In genomic region chr14:94617366-94617941, GRCh38 we compare ENCODE assay signal across 31 cellular contexts. TPM values are rescaled to one million over a fixed set of nuclear protein-coding genes. Genes with fewer than 3 reads are reported as not detected.
A peak's percentile ranks its signal among the peaks of the same experiment; 100 is the strongest.
DNase-seq lines count a peak whose midpoint lies in the region; ATAC-seq, FAIRE-seq and TF ChIP-seq lines count a peak whose summit lies in the region.
"Had no signal": no experiment of that assay in that cellular context is flagged by ENCODE, and none has a peak within 500 bp of the region (broad histone marks: within the 10 kb centered on the region; RNA-seq: fewer than 3 reads in every experiment).

No MANE protein-coding gene starts in this region.

- no peak overlapping the region for H2AFZ ChIP-seq in HepG2 (ENCODE audit: low read length)

- no peak for TF ChIP-seq CTCF in Calu3 (IDR thresholded peaks at IDR 0.05; ENCODE audit: unreplicated experiment)
- TF ChIP-seq CTCF in HepG2 (CRISPR knock-in tag; IDR thresholded peaks at IDR 0.05) = no peak
- peak in 2 of 4 donors; percentile 16 to 21 for TF ChIP-seq CTCF in right lobe of liver (IDR thresholded peaks at IDR 0.05)
- TF ChIP-seq CTCF in sigmoid colon (IDR thresholded peaks at IDR 0.05) = no peak

- peaks cover 38 to 83% of the 10 kb centered on the region in 2 experiments for H3K36me3 ChIP-seq in HepG2 (replicated peaks in 1 of 2; ENCODE audit: control insufficient read depth in 1 of 2, insufficient read depth in 2 of 2, low read length in 2 of 2)
- H3K36me3 ChIP-seq in right lobe of liver = peaks cover 0 to 84% (median 38%) of the 10 kb centered on the region in 4 donors
- H3K36me3 ChIP-seq in sigmoid colon = no peaks in the 10 kb centered on the region
- H3K36me3 ChIP-seq: BE2C, BLaER1 had no signal

- H3K79me2 ChIP-seq in HepG2 (ENCODE audit: insufficient read depth, low read length) = peaks cover 52% of the 10 kb centered on the region

- H3K9ac ChIP-seq in HepG2 (ENCODE audit: insufficient read depth, low read depth, low read length) = 0 out of 2 replicates have a peak overlapping the region, but pooled peaks have one; percentile 7
- H3K9ac ChIP-seq: BLaER1 had no signal

- TF ChIP-seq EP300 in HepG2 (IDR thresholded peaks at IDR 0.05; ENCODE audit: low read depth in 2 of 2, low read length in 2 of 2) (no peak), HepG2 (CRISPR knock-in tag; IDR thresholded peaks at IDR 0.05; ENCODE audit: borderline replicate concordance) (no peak), sigmoid colon (IDR thresholded peaks at IDR 0.05) (no peak)

- peak overlapping the region; percentile 20 to 68 (median 62); a peak in 4 of 6 replicates for H3K4me3 ChIP-seq in HepG2 (replicated peaks in 1 of 3; ENCODE audit: insufficient read depth in 1 of 3, low read depth in 2 of 3, low read length in 3 of 3)
- H3K4me3 ChIP-seq in right lobe of liver = peak overlapping the region in 2 of 3 donors; percentile 68 to 88
- no peak overlapping the region for H3K4me3 ChIP-seq in sigmoid colon
- H3K4me3 ChIP-seq: BLaER1, GM12878 had no signal

- no TSS peak for BruUV-seq in Calu3 (replicated peaks; lab: Mats Ljungman, UMichigan)
- TSS peak; percentile 1 for BruUV-seq in HepG2 (replicated peaks; lab: Mats Ljungman, UMichigan)

- POLR2A ChIA-PET in HepG2 (lab: Yijun Ruan, JAX) = interaction anchor here (0.9 to 19.0 kb wide), 9 partner anchors 19 to 96 kb away, joined by 3 to 638 read pairs (median 5); partner anchors contain the start of genes SERPINA4 and SERPINA5

- intact Hi-C loops in Calu3 (cut with micrococcal nuclease; ENCODE audit: unreplicated experiment) (loop anchor here (10.0 kb wide), 1 partner anchor 183 kb away; no protein-coding TSS in a partner anchor), HepG2 (cut with micrococcal nuclease; ENCODE audit: unreplicated experiment) (loop anchor here (5.0 kb wide), 2 partner anchors 35 to 65 kb away; partner anchors contain the start of gene SERPINA5), right lobe of liver (cut with DNase I) (no loop called here), sigmoid colon (cut with DNase I) (no loop called here)

- peaks cover 54% of the 10 kb centered on the region for H3K4me1 Mint-ChIP-seq in Calu3 (ENCODE audit: low read depth, unreplicated experiment)
- H3K4me1 Mint-ChIP-seq: CD14-positive monocyte; CD4-positive, alpha-beta memory T cell; CD4-positive, CD25-positive, alpha-beta regulatory T cell; CD8-positive, alpha-beta memory T cell had no signal

- H3K4me3 Mint-ChIP-seq in Calu3 (ENCODE audit: low read depth, unreplicated experiment) = peak overlapping the region; percentile 77
- H3K4me3 Mint-ChIP-seq: CD14-positive monocyte; CD4-positive, alpha-beta memory T cell; CD4-positive, CD25-positive, alpha-beta regulatory T cell; CD8-positive, alpha-beta memory T cell had no signal

- H3K4me2 ChIP-seq in HepG2 (ENCODE audit: low read depth, low read length) = peak overlapping the region; percentile 97
- H3K4me2 ChIP-seq: BLaER1 had no signal

- CTCF ChIA-PET in Calu3 (lab: Charles Lee) = no interaction called here
- CTCF ChIA-PET in HepG2 (lab: Yijun Ruan, JAX; ENCODE audit: low intra/inter-chr PET ratio, low total read pairs) = no interaction called here

- H3K27ac Mint-ChIP-seq in Calu3 (ENCODE audit: unreplicated experiment) = no peak overlapping the region
- H3K27ac Mint-ChIP-seq: CD14-positive monocyte; CD4-positive, alpha-beta memory T cell; CD4-positive, CD25-positive, alpha-beta regulatory T cell; CD8-positive, alpha-beta memory T cell had no signal

- H3K9me3 Mint-ChIP-seq in Calu3 (ENCODE audit: low read depth, unreplicated experiment) = peaks cover 6% of the 10 kb centered on the region

- H3K36me3 Mint-ChIP-seq in Calu3 (ENCODE audit: insufficient read depth, unreplicated experiment) = no peaks in the 10 kb centered on the region
- H3K36me3 Mint-ChIP-seq: CD14-positive monocyte; CD4-positive, alpha-beta memory T cell; CD8-positive, alpha-beta memory T cell had no signal

- in situ Hi-C loops in HepG2 (cut with HindIII; ENCODE audit: extremely low pct_ligation_motif_present, low pct_unique_long_range_greater_than_20kb) = no loop called here

- H3K27me3 ChIP-seq in HepG2 (ENCODE audit: control insufficient read depth in 1 of 2, insufficient read depth in 2 of 2, low read length in 2 of 2) (no peaks in the 10 kb centered on the region; a peak in 1 of 5 replicates), right lobe of liver (no peaks in the 10 kb centered on the region), sigmoid colon (no peaks in the 10 kb centered on the region)
- H3K27me3 ChIP-seq: BE2C, BLaER1 had no signal

- DNase-seq in Calu3 (no peak), HepG2 (ENCODE audit: low spot score) (no peak), right lobe of liver (peak in 1 of 3 donors; percentile 31), sigmoid colon (peak; percentile 5)
- DNase-seq: 8988T; ACHN; BE2C; C1 segment of cervical spinal cord; CD4-positive, alpha-beta memory T cell; CD4-positive, CD25-positive, alpha-beta regulatory T cell; CD8-positive, alpha-beta memory T cell; COR-L47; DMS 273 treated with DMSO at 0.1 percent for 48 hours; DMS153; DMS53; DMS79; DND-41; EL; GDM1 had no signal

- no peak; a peak in 1 of 4 replicates for TF ChIP-seq POLR2A in HepG2 (IDR thresholded peaks at IDR 0.05; ENCODE audit: insufficient read depth in 1 of 2, low read depth in 2 of 2, low read length in 2 of 2)
- TF ChIP-seq POLR2A in right lobe of liver (IDR thresholded peaks at IDR 0.05) = peak; percentile 35
- no peak for TF ChIP-seq POLR2A in sigmoid colon (IDR thresholded peaks at IDR 0.05)

- H3K27me3 Mint-ChIP-seq in Calu3 (ENCODE audit: unreplicated experiment) = no peaks in the 10 kb centered on the region

- ATAC-seq in HepG2 (no peak), right lobe of liver (no peak), HG03457 (IDR thresholded peaks at IDR 0.05; ENCODE audit: unreplicated experiment) (no peak), HG03571 (IDR thresholded peaks at IDR 0.05; ENCODE audit: unreplicated experiment) (no peak), GM21825 (IDR thresholded peaks at IDR 0.05; ENCODE audit: unreplicated experiment) (no peak)
- ATAC-seq: GM12878 had no signal

- 94% methylated on average over 5 of the region's 5 CpGs for WGBS in HepG2 (ENCODE audit: low lambda C conversion rate)
- WGBS in right lobe of liver (ENCODE audit: insufficient coverage, low coverage, low lambda C conversion rate, missing lambda C conversion rate) = 31% methylated on average over 5 of the region's 5 CpGs
- 88% methylated on average over 5 of the region's 5 CpGs for WGBS in sigmoid colon, 2 donors

- no peak for TF ChIP-seq RAD21 in HepG2 (CRISPR knock-in tag; IDR thresholded peaks at IDR 0.05)

- H3K27ac ChIP-seq in HepG2 (ENCODE audit: extremely low read length, insufficient read depth, low read length) = no peak overlapping the region
- H3K27ac ChIP-seq in right lobe of liver = no peak overlapping the region
- H3K27ac ChIP-seq in sigmoid colon = no peak overlapping the region
- H3K27ac ChIP-seq: BLaER1 had no signal

- peaks cover 57% of the 10 kb centered on the region; the same call in 1 of the 2 replicates for H4K20me1 ChIP-seq in HepG2 (ENCODE audit: insufficient read depth, low read length)
- H4K20me1 ChIP-seq: BLaER1 had no signal

- H3K4me1 ChIP-seq in HepG2 (ENCODE audit: insufficient read depth, low read length) (peaks cover 82% of the 10 kb centered on the region), right lobe of liver (peaks cover 0 to 32% (median 0%) of the 10 kb centered on the region in 4 donors), sigmoid colon (no peaks in the 10 kb centered on the region)
- H3K4me1 ChIP-seq: BE2C, BLaER1 had no signal

- peaks cover 17% of the 10 kb centered on the region for H3K9me3 ChIP-seq in HepG2 (ENCODE audit: low read length)
- no peaks in the 10 kb centered on the region for H3K9me3 ChIP-seq in right lobe of liver
- H3K9me3 ChIP-seq in sigmoid colon = peaks cover 3 to 23% (median 11%) of the 10 kb centered on the region in 4 donors
- H3K9me3 ChIP-seq: BE2C had no signal

- FAIRE-seq in HepG2 (lab: Jason Lieb, UNC) = no peak
- FAIRE-seq: A204.1, GM12878, GM19239 had no signal

RNA-seq across cellular contexts. Expression of gene SERPINA3, which starts 5.3 kb away (rescaled TPM):
- total RNA-seq in Calu3 (2022) = 1,748 and 2,914 TPM in 2 replicates
- 433 and 825 TPM in 2 replicates for total RNA-seq in HepG2 (2016; rRNA removed; fragmentation: Illumina TruSeq; extraction: Trizol)
- total RNA-seq in HepG2 (2016; cell fraction: cytosol; rRNA removed; fragmentation: Illumina TruSeq; extraction: Trizol; ENCODE audit: low read depth) = 141 and 152 TPM in 2 replicates
- 426 and 840 TPM in 2 replicates for total RNA-seq in HepG2 (2016; cell fraction: insoluble cytoplasmic fraction; rRNA removed; fragmentation: Illumina TruSeq; extraction: Trizol)
- total RNA-seq in HepG2 (2016; cell fraction: membrane; rRNA removed; fragmentation: Illumina TruSeq; extraction: Trizol) = 232 and 248 TPM in 2 replicates
- total RNA-seq in HepG2 (2016; cell fraction: nucleus; rRNA removed; fragmentation: Illumina TruSeq; extraction: Trizol) = 726 and 813 TPM in 2 replicates
- 2,200 and 3,367 TPM in 2 replicates for polyA plus RNA-seq in HepG2 (2011; rRNA removed)
- 3,577 and 4,656 TPM in 2 replicates for polyA plus RNA-seq in HepG2 (2011; cell fraction: cytosol; rRNA removed)
- 1,545 and 2,325 TPM in 2 replicates for polyA plus RNA-seq in HepG2 (2011; cell fraction: nucleus; rRNA removed)
- polyA plus RNA-seq in HepG2 (2012) = 306 and 2,041 TPM in 2 replicates
- 168 and 171 TPM in 2 replicates for polyA plus RNA-seq in HepG2 (2016; cell fraction: cytosol; fragmentation: Illumina TruSeq; extraction: Trizol; ENCODE audit: low read depth)
- polyA plus RNA-seq in HepG2 (2016; cell fraction: insoluble cytoplasmic fraction; fragmentation: Illumina TruSeq; extraction: Trizol; ENCODE audit: low read depth) = 463 and 467 TPM in 2 replicates
- polyA plus RNA-seq in HepG2 (2016; cell fraction: membrane; fragmentation: Illumina TruSeq; extraction: Trizol; ENCODE audit: low read depth) = 216 and 234 TPM in 2 replicates
- 1,122 and 1,162 TPM in 2 replicates for polyA plus RNA-seq in HepG2 (2016; cell fraction: nucleus; fragmentation: Illumina TruSeq; extraction: Trizol; ENCODE audit: insufficient read depth, low read depth)
- polyA minus RNA-seq in HepG2 (2011; rRNA and poly(A)+ RNA removed; ENCODE audit: low replicate concordance) = 0.47 and 1,312 TPM in 2 replicates
- 680 and 1,323 TPM in 2 replicates for polyA minus RNA-seq in HepG2 (2011; cell fraction: cytosol; rRNA and poly(A)+ RNA removed)
- 461 and 851 TPM in 2 replicates for polyA minus RNA-seq in HepG2 (2011; cell fraction: nucleus; rRNA and poly(A)+ RNA removed)
- over 10,000 TPM in 2 of 6 experiments, 1,000 to 10,000 TPM in 4; 5,211 to 12,749 (median 8,707) TPM for total RNA-seq in right lobe of liver
- total RNA-seq in sigmoid colon = 100 to 1,000 TPM in 1 of 4 donors, 10 to 100 TPM in 3; 80.9 to 233 (median 97.9) TPM
- 10 to 100 TPM in 2 of 3 donors, 1 to 10 TPM in 1; 2.3 to 94.5 (median 59.5) TPM for polyA plus RNA-seq in sigmoid colon
- total RNA-seq: CD4-positive, alpha-beta memory T cell; CD4-positive, CD25-positive, alpha-beta regulatory T cell; CD8-positive, alpha-beta memory T cell; Daoy; G401 had no signal
- polyA plus RNA-seq: CD14-positive monocyte; CD4-positive, alpha-beta memory T cell; CD4-positive, CD25-positive, alpha-beta regulatory T cell; CD8-positive, alpha-beta memory T cell; GM12878 had no signal

RNA-seq across cellular contexts. Expression of gene SERPINA5, which starts 36.2 kb away (rescaled TPM):
- total RNA-seq in Calu3 (2022) = 20.7 and 21.6 TPM in 2 replicates
- total RNA-seq in HepG2 (2016; rRNA removed; fragmentation: Illumina TruSeq; extraction: Trizol) = 237 and 498 TPM in 2 replicates
- total RNA-seq in HepG2 (2016; cell fraction: cytosol; rRNA removed; fragmentation: Illumina TruSeq; extraction: Trizol; ENCODE audit: low read depth) = 71.6 and 82.2 TPM in 2 replicates
- total RNA-seq in HepG2 (2016; cell fraction: insoluble cytoplasmic fraction; rRNA removed; fragmentation: Illumina TruSeq; extraction: Trizol) = 219 and 507 TPM in 2 replicates
- 187 and 205 TPM in 2 replicates for total RNA-seq in HepG2 (2016; cell fraction: membrane; rRNA removed; fragmentation: Illumina TruSeq; extraction: Trizol)
- 372 and 429 TPM in 2 replicates for total RNA-seq in HepG2 (2016; cell fraction: nucleus; rRNA removed; fragmentation: Illumina TruSeq; extraction: Trizol)
- polyA plus RNA-seq in HepG2 (2011; rRNA removed) = 449 and 569 TPM in 2 replicates
- 331 and 435 TPM in 2 replicates for polyA plus RNA-seq in HepG2 (2011; cell fraction: cytosol; rRNA removed)
- polyA plus RNA-seq in HepG2 (2011; cell fraction: nucleus; rRNA removed) = 165 and 220 TPM in 2 replicates
- 423 and 569 TPM in 2 replicates for polyA plus RNA-seq in HepG2 (2012)
- 81.2 and 88.3 TPM in 2 replicates for polyA plus RNA-seq in HepG2 (2016; cell fraction: cytosol; fragmentation: Illumina TruSeq; extraction: Trizol; ENCODE audit: low read depth)
- 241 and 254 TPM in 2 replicates for polyA plus RNA-seq in HepG2 (2016; cell fraction: insoluble cytoplasmic fraction; fragmentation: Illumina TruSeq; extraction: Trizol; ENCODE audit: low read depth)
- polyA plus RNA-seq in HepG2 (2016; cell fraction: membrane; fragmentation: Illumina TruSeq; extraction: Trizol; ENCODE audit: low read depth) = 159 and 171 TPM in 2 replicates
- polyA plus RNA-seq in HepG2 (2016; cell fraction: nucleus; fragmentation: Illumina TruSeq; extraction: Trizol; ENCODE audit: insufficient read depth, low read depth) = 573 and 590 TPM in 2 replicates
- polyA minus RNA-seq in HepG2 (2011; rRNA and poly(A)+ RNA removed; ENCODE audit: low replicate concordance) = 0.30 and 414 TPM in 2 replicates
- polyA minus RNA-seq in HepG2 (2011; cell fraction: cytosol; rRNA and poly(A)+ RNA removed) = 176 and 231 TPM in 2 replicates
- polyA minus RNA-seq in HepG2 (2011; cell fraction: nucleus; rRNA and poly(A)+ RNA removed) = 87.0 and 105 TPM in 2 replicates
- total RNA-seq in right lobe of liver = 100 to 1,000 TPM in 4 of 6 experiments, 10 to 100 TPM in 2; 24.7 to 317 (median 167) TPM
- 1 to 10 TPM; 1.4 to 9.3 (median 3.3) TPM for total RNA-seq in sigmoid colon
- 1 to 10 TPM in 1 of 3 donors, under 1 TPM in 1, not detected in 1; 0.69 to 4.5 TPM for polyA plus RNA-seq in sigmoid colon
- total RNA-seq: A673; CD4-positive, alpha-beta memory T cell; CD4-positive, CD25-positive, alpha-beta regulatory T cell; CD8-positive, alpha-beta memory T cell; G401 had no signal
- polyA plus RNA-seq: AG04450; CD14-positive monocyte; CD4-positive, alpha-beta memory T cell; CD4-positive, CD25-positive, alpha-beta regulatory T cell; CD8-positive, alpha-beta memory T cell; GM12878 had no signal

RNA-seq across cellular contexts. Expression of gene SERPINA4, which starts 56.2 kb away (rescaled TPM):
- 9.8 and 17.3 TPM in 2 replicates for total RNA-seq in Calu3 (2022)
- total RNA-seq in HepG2 (2016; rRNA removed; fragmentation: Illumina TruSeq; extraction: Trizol) = 17.2 and 39.1 TPM in 2 replicates
- total RNA-seq in HepG2 (2016; cell fraction: cytosol; rRNA removed; fragmentation: Illumina TruSeq; extraction: Trizol; ENCODE audit: low read depth) = 5.1 and 5.2 TPM in 2 replicates
- 18.0 and 38.7 TPM in 2 replicates for total RNA-seq in HepG2 (2016; cell fraction: insoluble cytoplasmic fraction; rRNA removed; fragmentation: Illumina TruSeq; extraction: Trizol)
- 9.0 and 10.8 TPM in 2 replicates for total RNA-seq in HepG2 (2016; cell fraction: membrane; rRNA removed; fragmentation: Illumina TruSeq; extraction: Trizol)
- total RNA-seq in HepG2 (2016; cell fraction: nucleus; rRNA removed; fragmentation: Illumina TruSeq; extraction: Trizol) = 31.1 and 34.0 TPM in 2 replicates
- polyA plus RNA-seq in HepG2 (2011; rRNA removed) = 57.8 and 82.7 TPM in 2 replicates
- polyA plus RNA-seq in HepG2 (2011; cell fraction: cytosol; rRNA removed) = 51.9 and 68.1 TPM in 2 replicates
- polyA plus RNA-seq in HepG2 (2011; cell fraction: nucleus; rRNA removed) = 26.7 and 38.8 TPM in 2 replicates
- polyA plus RNA-seq in HepG2 (2012) = 39.8 and 51.8 TPM in 2 replicates
- 4.5 and 5.5 TPM in 2 replicates for polyA plus RNA-seq in HepG2 (2016; cell fraction: cytosol; fragmentation: Illumina TruSeq; extraction: Trizol; ENCODE audit: low read depth)
- polyA plus RNA-seq in HepG2 (2016; cell fraction: insoluble cytoplasmic fraction; fragmentation: Illumina TruSeq; extraction: Trizol; ENCODE audit: low read depth) = 17.2 and 17.4 TPM in 2 replicates
- polyA plus RNA-seq in HepG2 (2016; cell fraction: membrane; fragmentation: Illumina TruSeq; extraction: Trizol; ENCODE audit: low read depth) = 7.7 and 8.0 TPM in 2 replicates
- 48.5 and 50.8 TPM in 2 replicates for polyA plus RNA-seq in HepG2 (2016; cell fraction: nucleus; fragmentation: Illumina TruSeq; extraction: Trizol; ENCODE audit: insufficient read depth, low read depth)
- polyA minus RNA-seq in HepG2 (2011; rRNA and poly(A)+ RNA removed; ENCODE audit: low replicate concordance) = 48.7 TPM in 1 of 2 replicates, not detected in the other
- 12.7 and 23.3 TPM in 2 replicates for polyA minus RNA-seq in HepG2 (2011; cell fraction: cytosol; rRNA and poly(A)+ RNA removed)
- polyA minus RNA-seq in HepG2 (2011; cell fraction: nucleus; rRNA and poly(A)+ RNA removed) = 13.5 and 19.5 TPM in 2 replicates
- 100 to 1,000 TPM in 4 of 6 experiments, 10 to 100 TPM in 2; 41.2 to 204 (median 145) TPM for total RNA-seq in right lobe of liver
- total RNA-seq in sigmoid colon = not detected
- polyA plus RNA-seq in sigmoid colon = not detected
- total RNA-seq: A673; CD4-positive, alpha-beta memory T cell; CD4-positive, CD25-positive, alpha-beta regulatory T cell; CD8-positive, alpha-beta memory T cell; Daoy; G401 had no signal
- polyA plus RNA-seq: AG04450; CD14-positive monocyte; CD4-positive, alpha-beta memory T cell; CD4-positive, CD25-positive, alpha-beta regulatory T cell; CD8-positive, alpha-beta memory T cell; GM12878 had no signal

Comparison
In these comparisons a context has a peak if more than half of its experiments do, and no peak if none do; other contexts are left out.
1. intact Hi-C loops: an anchor here in Calu3 (10.0 kb wide) and HepG2 (5.0 kb wide); none called in right lobe of liver and sigmoid colon.
2. H3K4me3 ChIP-seq: peak in HepG2 (3 of 3) and right lobe of liver (2 of 3); none in sigmoid colon (0 of 4).
3. RNA of gene SERPINA4, which starts 56.2 kb away (total RNA-seq): 41.2 to 204 TPM in right lobe of liver, 5.1 to 39.1 TPM in HepG2 and 9.8 to 17.3 TPM in Calu3; not detected in sigmoid colon; every median in the first group is over 4 times any median in the second.